In genomic region chr16:86761117-86761971, GRCh38 we compare ENCODE assay signal across 8 cellular contexts.
DNase-seq lines count a peak whose midpoint lies in the region; ATAC-seq and TF ChIP-seq lines count a peak whose summit lies in the region.

No MANE protein-coding gene starts in this region.

- H3K4me3 Mint-ChIP-seq in memory B cell: no peak overlapping the region

- H3K4me3 ChIP-seq in BE2C (ENCODE audit: low read depth, low read length): no peak overlapping the region

- peaks cover 3% of the 10 kb centered on the region for H3K27me3 Mint-ChIP-seq in memory B cell

- peak; percentile 78 for TF ChIP-seq CTCF in BE2C (IDR thresholded peaks at IDR 0.05; ENCODE audit: low read depth, low read length)

- H3K27me3 ChIP-seq in BE2C: peaks cover 65% of the 10 kb centered on the region

- H3K36me3 ChIP-seq in BE2C: no peaks in the 10 kb centered on the region

- no peaks in the 10 kb centered on the region for H3K4me1 Mint-ChIP-seq in memory B cell

- ATAC-seq in memory B cell (ENCODE audit: low read depth): peak; percentile 38
- ATAC-seq in HG03460 (IDR thresholded peaks at IDR 0.05; ENCODE audit: unreplicated experiment): no peak
- ATAC-seq in HG03097 (IDR thresholded peaks at IDR 0.05; ENCODE audit: low FRiP score, unreplicated experiment): no peak

- H3K4me1 ChIP-seq in BE2C: no peaks in the 10 kb centered on the region

- H3K36me3 Mint-ChIP-seq in memory B cell: no peaks in the 10 kb centered on the region

- H3K9me3 ChIP-seq in BE2C: no peaks in the 10 kb centered on the region

- no peak overlapping the region for H3K27ac Mint-ChIP-seq in memory B cell

- peaks cover 2% of the 10 kb centered on the region for H3K9me3 Mint-ChIP-seq in memory B cell

- DNase-seq in BE2C (peak; percentile 59), HPDE6-E6E7 (ENCODE audit: extremely low spot score) (peak; percentile 56), ecto neural progenitor cell (ENCODE audit: low spot score) (peak; percentile 84), memory B cell (ENCODE audit: low spot score in 2 of 2) (peak; percentile 12 to 44)
- DNase-seq in activated CD4-positive, CD25-positive, alpha-beta regulatory T cell (lab: John Stamatoyannopoulos, UW): peak in 3 of 4 experiments; percentile 7 to 19 (median 15)
- peak; percentile 38 for DNase-seq in stimulated activated CD8-positive, alpha-beta memory T cell treated with anti-CD3 and anti-CD28 coated beads, Interleukin-7, amount 100 ng/mL, for 24 hours (ENCODE audit: low read depth)

Comparison
In these comparisons a context has a peak if more than half of its experiments do, and no peak if none do; other contexts are left out.
1. DNase-seq: peak in every context shown above with its lines; median percentile 84 in ecto neural progenitor cell; 59 in BE2C; 56 in HPDE6-E6E7; 38 in stimulated activated CD8-positive, alpha-beta memory T cell treated with anti-CD3 and anti-CD28 coated beads, Interleukin-7, amount 100 ng/mL, for 24 hours; 28 in memory B cell; 15 in activated CD4-positive, CD25-positive, alpha-beta regulatory T cell.